9 cellular contexts compared by ENCODE assay signal in genomic region chr1:243713470-243714186, GRCh38.
A peak's percentile ranks its signal among the peaks of the same experiment; 100 is the strongest.
DNase-seq lines count a peak whose midpoint lies in the region; ATAC-seq and TF ChIP-seq lines count a peak whose summit lies in the region.
"Had no signal": no experiment of that assay in that cellular context is flagged by ENCODE, and none has a peak within 500 bp of the region (broad histone marks: within the 10 kb centered on the region; RNA-seq: fewer than 3 reads in every experiment).

No MANE protein-coding gene starts in this region.

- CTCF ChIA-PET in GM10248 (lab: Yijun Ruan, JAX), result interaction anchor here (0.7 kb wide), 1 partner anchor 623 kb away, joined by 3 read pairs; no protein-coding TSS in a partner anchor

- H3K9me2 ChIP-seq in hepatocyte (replicated peaks; ENCODE audit: insufficient read depth), result no peaks in the 10 kb centered on the region

- H3K36me3 ChIP-seq in hepatocyte (replicated peaks; ENCODE audit: insufficient read depth, low read depth) (no peaks in the 10 kb centered on the region), thymus (ENCODE audit: control insufficient read depth, insufficient read depth) (no peaks in the 10 kb centered on the region)

- peaks cover 48% of the 10 kb centered on the region for H3K4me1 Mint-ChIP-seq in activated T-cell treated with anti-CD3 and anti-CD28 coated beads, Interleukin-2, amount 50 U/mL, for 4 hours (ENCODE audit: low read depth)

- no peaks in the 10 kb centered on the region for H4K20me1 ChIP-seq in hepatocyte (ENCODE audit: insufficient read depth, poor library complexity, severe bottlenecking)

- DNase-seq in activated T-cell treated with anti-CD3 and anti-CD28 coated beads, Interleukin-2, amount 50 U/mL, for 4 hours, result no peak
- no peak for DNase-seq in activated T-cell treated with anti-CD3 and anti-CD28 coated beads, Interleukin-2, amount 50 U/mL, for 48 hours
- DNase-seq in SK-N-DZ (ENCODE audit: low spot score), result peak; percentile 82
- no peak for DNase-seq in hepatocyte (ENCODE audit: low spot score)
- DNase-seq in KG1 (lab: John Stamatoyannopoulos, UW), result no peak
- no peak for DNase-seq in GM10248 (ENCODE audit: extremely low spot score)
- DNase-seq: activated naive CD8-positive, alpha-beta T cell treated with anti-CD3 and anti-CD28 coated beads, Interleukin-2, amount 10 ng/mL, durations not matched to agents 7 days and 5 days had no signal

- peak overlapping the region; percentile 25 for H3K4me3 Mint-ChIP-seq in activated T-cell treated with anti-CD3 and anti-CD28 coated beads, Interleukin-2, amount 50 U/mL, for 4 hours
- H3K4me3 Mint-ChIP-seq: activated naive CD8-positive, alpha-beta T cell treated with anti-CD3 and anti-CD28 coated beads, Interleukin-2, amount 10 ng/mL, durations not matched to agents 7 days and 5 days had no signal

- no peaks in the 10 kb centered on the region for H3K9me3 Mint-ChIP-seq in activated T-cell treated with anti-CD3 and anti-CD28 coated beads, Interleukin-2, amount 50 U/mL, for 4 hours
- H3K9me3 Mint-ChIP-seq: activated naive CD8-positive, alpha-beta T cell treated with anti-CD3 and anti-CD28 coated beads, Interleukin-2, amount 10 ng/mL, durations not matched to agents 7 days and 5 days had no signal

- H3K36me3 Mint-ChIP-seq in activated T-cell treated with anti-CD3 and anti-CD28 coated beads, Interleukin-2, amount 50 U/mL, for 4 hours (ENCODE audit: insufficient read depth), result no peaks in the 10 kb centered on the region

- POLR2A ChIA-PET in GM10248 (lab: Yijun Ruan, JAX), result no interaction called here

- WGBS in hepatocyte (ENCODE audit: low lambda C conversion rate, missing lambda C conversion rate), result 37% methylated on average over 10 of the region's 10 CpGs
- 27% methylated on average over 10 of the region's 10 CpGs for WGBS in thymus

- H3K4me3 ChIP-seq in hepatocyte (no peak overlapping the region), thymus (ENCODE audit: low read length) (peak overlapping the region; percentile 32)

- H3K27me3 ChIP-seq in hepatocyte (no peaks in the 10 kb centered on the region), thymus (ENCODE audit: control insufficient read depth, insufficient read depth) (no peaks in the 10 kb centered on the region)

- no peak overlapping the region for H2AFZ ChIP-seq in hepatocyte

- no peaks in the 10 kb centered on the region for H3K79me2 ChIP-seq in hepatocyte

- H3K4me1 ChIP-seq in hepatocyte (ENCODE audit: insufficient read depth), result peaks cover 7% of the 10 kb centered on the region
- peaks cover 4% of the 10 kb centered on the region for H3K4me1 ChIP-seq in thymus (ENCODE audit: control insufficient read depth, insufficient read depth, low read length)

- H3K27me3 Mint-ChIP-seq in activated T-cell treated with anti-CD3 and anti-CD28 coated beads, Interleukin-2, amount 50 U/mL, for 4 hours (ENCODE audit: low read depth), result no peaks in the 10 kb centered on the region
- H3K27me3 Mint-ChIP-seq: activated naive CD8-positive, alpha-beta T cell treated with anti-CD3 and anti-CD28 coated beads, Interleukin-2, amount 10 ng/mL, durations not matched to agents 7 days and 5 days had no signal

- ATAC-seq in activated T-cell treated with anti-CD3 and anti-CD28 coated beads, Interleukin-2, amount 50 U/mL, for 4 hours, result no peak
- ATAC-seq in GM21360 (IDR thresholded peaks at IDR 0.05; ENCODE audit: unreplicated experiment), result no peak

- H3K4me2 ChIP-seq in hepatocyte, result peak overlapping the region; percentile 68

- H3K9me3 ChIP-seq in hepatocyte (ENCODE audit: low read depth) (no peaks in the 10 kb centered on the region), thymus (ENCODE audit: control insufficient read depth) (no peaks in the 10 kb centered on the region)

- TF ChIP-seq CTCF in hepatocyte (IDR thresholded peaks at IDR 0.05; ENCODE audit: poor library complexity) (no peak), GM10248 (IDR thresholded peaks at IDR 0.05; ENCODE audit: control extremely low read depth, extremely low read depth, low read depth, missing control alignments) (no peak)

- H3K27ac ChIP-seq in hepatocyte (no peak overlapping the region), thymus (ENCODE audit: low read depth) (peak overlapping the region; percentile 31)
